ENCODE assay signal across 1 cellular context in genomic region chr18:49486959-49487710, GRCh38.
TF ChIP-seq lines count a peak whose summit lies in the region.

Gene C18orf32 (minus strand): TSS chr18:49487234. CDS start chr18:49483748, 3,486 bp downstream.

TF ChIP-seq in K562, 482 proteins besides CTCF, POLR2A, EP300 and RAD21 (continued from another document and continues in another):
- TF ChIP-seq PRDM10 (IDR thresholded peaks at IDR 0.05; ENCODE audit: partially characterized antibody), result peak; percentile 16
- TF ChIP-seq HDAC2 (IDR thresholded peaks at IDR 0.05), result no peak
- peak; percentile 88 for TF ChIP-seq L3MBTL2 (IDR thresholded peaks at IDR 0.05)
- TF ChIP-seq CEBPG (CRISPR knock-in tag; IDR thresholded peaks at IDR 0.05), result peak; percentile 86
- TF ChIP-seq CEBPG (tag; conservative IDR thresholded peaks at IDR 0.05 in 1 of 2, IDR thresholded peaks at IDR 0.05 in 1 of 2), result peak in 1 of 2 experiments; percentile 73; a peak in 2 of 4 replicates
- peak; percentile 43; the same call in 1 of the 2 replicates for TF ChIP-seq ARID4B (CRISPR knock-in tag; IDR thresholded peaks at IDR 0.05)
- TF ChIP-seq TRIM24 (IDR thresholded peaks at IDR 0.05), result no peak
- peak; percentile 65; the same call in 1 of the 2 replicates for TF ChIP-seq RB1 (IDR thresholded peaks at IDR 0.05; ENCODE audit: low read depth)
- no peak for TF ChIP-seq RBM15 (IDR thresholded peaks at IDR 0.05; ENCODE audit: insufficient read depth, low read length)
- TF ChIP-seq C11orf30 (IDR thresholded peaks at IDR 0.05; ENCODE audit: low read depth), result peak; percentile 48; the same call in 1 of the 2 replicates
- no peak for TF ChIP-seq MEIS2 (IDR thresholded peaks at IDR 0.05; ENCODE audit: partially characterized antibody)
- peak; percentile 99 for TF ChIP-seq POLR2AphosphoS2 (IDR thresholded peaks at IDR 0.05; ENCODE audit: low read length)
- TF ChIP-seq ZNF75A (CRISPR knock-in tag; IDR thresholded peaks at IDR 0.05), result no peak
- peak; percentile 81 for TF ChIP-seq CEBPB (tag; IDR thresholded peaks at IDR 0.05)
- peak; percentile 69 for TF ChIP-seq CCNT2 (IDR thresholded peaks at IDR 0.05; ENCODE audit: borderline replicate concordance, extremely low read depth, insufficient read length, low read depth, low read length)
- TF ChIP-seq HSF4 (CRISPR knock-in tag; IDR thresholded peaks at IDR 0.05; ENCODE audit: borderline replicate concordance), result no peak
- no peak for TF ChIP-seq MCM3 (IDR thresholded peaks at IDR 0.05)
- TF ChIP-seq THRB (CRISPR knock-in tag; conservative IDR thresholded peaks at IDR 0.05), result no peak
- TF ChIP-seq SAP30 (IDR thresholded peaks at IDR 0.05; ENCODE audit: borderline replicate concordance, insufficient read depth, low read depth, low read length, poor library complexity, severe bottlenecking), result no peak
- no peak for TF ChIP-seq ZNF696 (CRISPR knock-in tag; conservative IDR thresholded peaks at IDR 0.05)
- no peak for TF ChIP-seq ZNF436 (CRISPR knock-in tag; IDR thresholded peaks at IDR 0.05)
- peak; percentile 91 for TF ChIP-seq GABPA (tag; conservative IDR thresholded peaks at IDR 0.05; ENCODE audit: low read depth)
- TF ChIP-seq ZMIZ1 (IDR thresholded peaks at IDR 0.05; ENCODE audit: low read depth in 2 of 2, low read length in 2 of 2), result peak in 1 of 2 experiments; percentile 39; a peak in 1 of 4 replicates
- TF ChIP-seq ZNF445 (CRISPR knock-in tag; IDR thresholded peaks at IDR 0.05; ENCODE audit: low read depth), result no peak
- TF ChIP-seq ZBTB40 (IDR thresholded peaks at IDR 0.05), result peak; percentile 83
- no peak for TF ChIP-seq ZBTB40 (CRISPR knock-in tag; IDR thresholded peaks at IDR 0.05)
- TF ChIP-seq NR2C2 (CRISPR knock-in tag; IDR thresholded peaks at IDR 0.05), result no peak
- TF ChIP-seq NR2C2 (tag; IDR thresholded peaks at IDR 0.05), result peak; percentile 90
- no peak for TF ChIP-seq ZNF740 (CRISPR knock-in tag; IDR thresholded peaks at IDR 0.05)
- TF ChIP-seq ZNF740 (tag; IDR thresholded peaks at IDR 0.05), result no peak
- TF ChIP-seq MAZ (CRISPR knock-in tag; conservative IDR thresholded peaks at IDR 0.05 in 1 of 2, IDR thresholded peaks at IDR 0.05 in 1 of 2), result peak; percentile 65 to 74; a peak in 3 of 4 replicates
